ENCODE assay signal across 8 cellular contexts in genomic region chr15:58980351-58980939, GRCh38. TPM values are rescaled to one million over a fixed set of nuclear protein-coding genes. Genes with fewer than 3 reads are reported as not detected.
A peak's percentile ranks its signal among the peaks of the same experiment; 100 is the strongest.
DNase-seq lines count a peak whose midpoint lies in the region; TF ChIP-seq lines count a peak whose summit lies in the region.

No MANE protein-coding gene starts in this region.

- H3K4me1 ChIP-seq in hepatocyte (ENCODE audit: insufficient read depth), result no peaks in the 10 kb centered on the region

- no peak overlapping the region for H3K4me3 ChIP-seq in hepatocyte

- peak overlapping the region; percentile 8 for H3K27ac Mint-ChIP-seq in activated CD4-positive, alpha-beta memory T cell treated with anti-CD3 and anti-CD28 coated beads, Interleukin-2, amount 10 ng/mL, durations not matched to agents 7 days and 5 days
- H3K27ac Mint-ChIP-seq in type B pancreatic cell, result no peak overlapping the region

- no peaks in the 10 kb centered on the region for H3K36me3 ChIP-seq in hepatocyte (replicated peaks; ENCODE audit: insufficient read depth, low read depth)

- TF ChIP-seq CTCF in hepatocyte (IDR thresholded peaks at IDR 0.05; ENCODE audit: poor library complexity) (peak; percentile 68), type B pancreatic cell (conservative IDR thresholded peaks at IDR 0.05) (peak; percentile 75)

- peaks cover 46% of the 10 kb centered on the region for H3K4me1 Mint-ChIP-seq in activated CD4-positive, alpha-beta memory T cell treated with anti-CD3 and anti-CD28 coated beads, Interleukin-2, amount 10 ng/mL, durations not matched to agents 7 days and 5 days
- no peaks in the 10 kb centered on the region for H3K4me1 Mint-ChIP-seq in type B pancreatic cell (ENCODE audit: unreplicated experiment)

- CTCF ChIA-PET in activated CD4-positive, alpha-beta memory T cell treated with anti-CD3 and anti-CD28 coated beads, Interleukin-2, amount 10 ng/mL, durations not matched to agents 7 days and 5 days (lab: Charles Lee), result interaction anchor here (0.9 to 2.8 kb wide), 19 partner anchors 10 to 752 kb away, joined by 3 to 27 read pairs (median 4); partner anchors contain the start of gene CCNB2

- no peak overlapping the region for H3K4me3 Mint-ChIP-seq in activated CD4-positive, alpha-beta memory T cell treated with anti-CD3 and anti-CD28 coated beads, Interleukin-2, amount 10 ng/mL, durations not matched to agents 7 days and 5 days
- no peak overlapping the region for H3K4me3 Mint-ChIP-seq in type B pancreatic cell

- H3K79me2 ChIP-seq in hepatocyte, result no peaks in the 10 kb centered on the region

- 19% methylated on average over 5 of the region's 5 CpGs for WGBS in hepatocyte (ENCODE audit: low lambda C conversion rate, missing lambda C conversion rate)

- H3K36me3 Mint-ChIP-seq in activated CD4-positive, alpha-beta memory T cell treated with anti-CD3 and anti-CD28 coated beads, Interleukin-2, amount 10 ng/mL, durations not matched to agents 7 days and 5 days (ENCODE audit: low read depth), result no peaks in the 10 kb centered on the region
- no peaks in the 10 kb centered on the region for H3K36me3 Mint-ChIP-seq in type B pancreatic cell

- no peaks in the 10 kb centered on the region for H3K9me3 ChIP-seq in hepatocyte (ENCODE audit: low read depth)

- DNase-seq in NCI-H2107 treated with DMSO at 0.1 percent for 48 hours (lab: John Stamatoyannopoulos, UW; ENCODE audit: unreplicated experiment), result peak; percentile 37
- DNase-seq in NCI-H2107 (lab: John Stamatoyannopoulos, UW), result no peak
- peak; percentile 11 for DNase-seq in NCI-H128 (lab: John Stamatoyannopoulos, UW; ENCODE audit: unreplicated experiment)
- no peak for DNase-seq in activated CD4-positive, alpha-beta memory T cell treated with anti-CD3 and anti-CD28 coated beads, Interleukin-2, amount 10 ng/mL, durations not matched to agents 7 days and 5 days
- peak; percentile 25 for DNase-seq in hepatocyte (ENCODE audit: low spot score)
- DNase-seq in type B pancreatic cell (ENCODE audit: extremely low spot score, unreplicated experiment), result no peak
- DNase-seq in GF-D8 (lab: John Stamatoyannopoulos, UW), result no peak
- DNase-seq in COLO668 (lab: John Stamatoyannopoulos, UW; ENCODE audit: unreplicated experiment), result no peak

- POLR2A ChIA-PET in activated CD4-positive, alpha-beta memory T cell treated with anti-CD3 and anti-CD28 coated beads, Interleukin-2, amount 10 ng/mL, durations not matched to agents 7 days and 5 days (lab: Charles Lee), result interaction anchor here (0.5 to 2.0 kb wide), 10 partner anchors 8 to 549 kb away, joined by 3 to 7 read pairs (median 3); partner anchors contain the start of gene RNF111

- H2AFZ ChIP-seq in hepatocyte, result no peak overlapping the region

- H3K9me3 Mint-ChIP-seq in activated CD4-positive, alpha-beta memory T cell treated with anti-CD3 and anti-CD28 coated beads, Interleukin-2, amount 10 ng/mL, durations not matched to agents 7 days and 5 days, result no peaks in the 10 kb centered on the region
- H3K9me3 Mint-ChIP-seq in type B pancreatic cell, result no peaks in the 10 kb centered on the region

- no peaks in the 10 kb centered on the region for H4K20me1 ChIP-seq in hepatocyte (ENCODE audit: insufficient read depth, poor library complexity, severe bottlenecking)

- H3K27ac ChIP-seq in hepatocyte, result no peak overlapping the region

- H3K27me3 Mint-ChIP-seq in activated CD4-positive, alpha-beta memory T cell treated with anti-CD3 and anti-CD28 coated beads, Interleukin-2, amount 10 ng/mL, durations not matched to agents 7 days and 5 days, result peaks cover 9% of the 10 kb centered on the region
- H3K27me3 Mint-ChIP-seq in type B pancreatic cell, result peaks cover 23% of the 10 kb centered on the region

- H3K9me2 ChIP-seq in hepatocyte (replicated peaks; ENCODE audit: insufficient read depth), result no peaks in the 10 kb centered on the region

- no peak overlapping the region for H3K4me2 ChIP-seq in hepatocyte

- no peaks in the 10 kb centered on the region for H3K27me3 ChIP-seq in hepatocyte

RNA-seq across cellular contexts. Expression of gene RNF111, which starts 7.0 kb away (rescaled TPM):
- 10 to 100 TPM; 32.3 to 37.2 TPM for total RNA-seq in activated CD4-positive, alpha-beta memory T cell treated with anti-CD3 and anti-CD28 coated beads, Interleukin-2, amount 10 ng/mL, durations not matched to agents 7 days and 5 days
- total RNA-seq in hepatocyte (18.9 and 22.1 TPM in 2 replicates), type B pancreatic cell (ENCODE audit: low replicate concordance) (31.0 and 33.3 TPM in 2 replicates)
- polyA plus RNA-seq in hepatocyte, result 10.0 and 11.3 TPM in 2 replicates

RNA-seq across cellular contexts. Expression of gene SLTM, which starts 47.0 kb away (rescaled TPM):
- 100 to 1,000 TPM; 108 to 117 TPM for total RNA-seq in activated CD4-positive, alpha-beta memory T cell treated with anti-CD3 and anti-CD28 coated beads, Interleukin-2, amount 10 ng/mL, durations not matched to agents 7 days and 5 days
- total RNA-seq in hepatocyte (70.7 and 73.0 TPM in 2 replicates), type B pancreatic cell (ENCODE audit: low replicate concordance) (87.9 and 103 TPM in 2 replicates)
- polyA plus RNA-seq in hepatocyte, result 75.0 and 85.4 TPM in 2 replicates

Comparison
In these comparisons a context has a peak if more than half of its experiments do, and no peak if none do; other contexts are left out.
1. DNase-seq: peak in NCI-H2107 treated with DMSO at 0.1 percent for 48 hours (single experiment), NCI-H128 (single experiment) and hepatocyte (single experiment); none in NCI-H2107 (single experiment), activated CD4-positive, alpha-beta memory T cell treated with anti-CD3 and anti-CD28 coated beads, Interleukin-2, amount 10 ng/mL, durations not matched to agents 7 days and 5 days (single experiment), type B pancreatic cell (single experiment), GF-D8 (single experiment) and COLO668 (single experiment).